In genomic region chr13:38341149-38341692, GRCh38 we compare ENCODE assay signal across 1 cellular context.
A peak's percentile ranks its signal among the peaks of the same experiment; 100 is the strongest.
TF ChIP-seq lines count a peak whose summit lies in the region.

No MANE protein-coding gene starts in this region.

TF ChIP-seq in K562, 482 proteins besides CTCF, POLR2A, EP300 and RAD21 (continued from another document):
- TF ChIP-seq MGA (IDR thresholded peaks at IDR 0.05) (no peak), TAF1 (IDR thresholded peaks at IDR 0.05; ENCODE audit: control insufficient read depth, extremely low read depth, insufficient read depth, low read length, severe bottlenecking) (no peak), RBBP5 (IDR thresholded peaks at IDR 0.05; ENCODE audit: borderline replicate concordance, insufficient read depth, low read length, poor library complexity, severe bottlenecking) (no peak), CBFA2T2 (conservative IDR thresholded peaks at IDR 0.05) (peak; percentile 62), NFYB (IDR thresholded peaks at IDR 0.05; ENCODE audit: extremely low read depth, insufficient read length) (no peak), TAL1 (IDR thresholded peaks at IDR 0.05) (peak; percentile 33; the same call in 1 of the 2 replicates), RHOXF2B (CRISPR knock-in tag; conservative IDR thresholded peaks at IDR 0.05) (no peak), GTF3C2 (IDR thresholded peaks at IDR 0.05; ENCODE audit: borderline replicate concordance, extremely low read depth, insufficient read length) (no peak), CREBBP (IDR thresholded peaks at IDR 0.05; ENCODE audit: low read depth, low read length) (no peak), TSC22D4 (tag; IDR thresholded peaks at IDR 0.05) (no peak), ELF1 (tag; IDR thresholded peaks at IDR 0.05) (no peak), HMBOX1 (IDR thresholded peaks at IDR 0.05) (peak; percentile 16; the same call in 1 of the 2 replicates), ILK (tag; IDR thresholded peaks at IDR 0.05; ENCODE audit: borderline replicate concordance, low read depth) (no peak), OTX1 (CRISPR knock-in tag; IDR thresholded peaks at IDR 0.05) (no peak)
- TF ChIP-seq, protein P1, sequence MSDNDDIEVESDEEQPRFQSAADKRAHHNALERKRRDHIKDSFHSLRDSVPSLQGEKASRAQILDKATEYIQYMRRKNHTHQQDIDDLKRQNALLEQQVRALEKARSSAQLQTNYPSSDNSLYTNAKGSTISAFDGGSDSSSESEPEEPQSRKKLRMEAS (CRISPR knock-in tag; IDR thresholded peaks at IDR 0.05): no peak
- TF ChIP-seq, protein P2, sequence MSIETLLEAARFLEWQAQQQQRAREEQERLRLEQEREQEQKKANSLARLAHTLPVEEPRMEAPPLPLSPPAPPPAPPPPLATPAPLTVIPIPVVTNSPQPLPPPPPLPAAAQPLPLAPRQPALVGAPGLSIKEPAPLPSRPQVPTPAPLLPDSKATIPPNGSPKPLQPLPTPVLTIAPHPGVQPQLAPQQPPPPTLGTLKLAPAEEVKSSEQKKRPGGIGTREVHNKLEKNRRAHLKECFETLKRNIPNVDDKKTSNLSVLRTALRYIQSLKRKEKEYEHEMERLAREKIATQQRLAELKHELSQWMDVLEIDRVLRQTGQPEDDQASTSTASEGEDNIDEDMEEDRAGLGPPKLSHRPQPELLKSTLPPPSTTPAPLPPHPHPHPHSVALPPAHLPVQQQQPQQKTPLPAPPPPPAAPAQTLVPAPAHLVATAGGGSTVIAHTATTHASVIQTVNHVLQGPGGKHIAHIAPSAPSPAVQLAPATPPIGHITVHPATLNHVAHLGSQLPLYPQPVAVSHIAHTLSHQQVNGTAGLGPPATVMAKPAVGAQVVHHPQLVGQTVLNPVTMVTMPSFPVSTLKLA (conservative IDR thresholded peaks at IDR 0.05): no peak
- TF ChIP-seq, protein P3, sequence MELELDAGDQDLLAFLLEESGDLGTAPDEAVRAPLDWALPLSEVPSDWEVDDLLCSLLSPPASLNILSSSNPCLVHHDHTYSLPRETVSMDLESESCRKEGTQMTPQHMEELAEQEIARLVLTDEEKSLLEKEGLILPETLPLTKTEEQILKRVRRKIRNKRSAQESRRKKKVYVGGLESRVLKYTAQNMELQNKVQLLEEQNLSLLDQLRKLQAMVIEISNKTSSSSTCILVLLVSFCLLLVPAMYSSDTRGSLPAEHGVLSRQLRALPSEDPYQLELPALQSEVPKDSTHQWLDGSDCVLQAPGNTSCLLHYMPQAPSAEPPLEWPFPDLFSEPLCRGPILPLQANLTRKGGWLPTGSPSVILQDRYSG (tag; conservative IDR thresholded peaks at IDR 0.05; ENCODE audit: low read depth): no peak
